11 cellular contexts compared by ENCODE assay signal in genomic region chr9:899440-900184, GRCh38. TPM values are rescaled to one million over a fixed set of nuclear protein-coding genes. Genes with fewer than 3 reads are reported as not detected.
DNase-seq lines count a peak whose midpoint lies in the region; ATAC-seq and TF ChIP-seq lines count a peak whose summit lies in the region.
"Had no signal": no experiment of that assay in that cellular context is flagged by ENCODE, and none has a peak within 500 bp of the region (broad histone marks: within the 10 kb centered on the region; RNA-seq: fewer than 3 reads in every experiment).

No MANE protein-coding gene starts in this region.

- H3K4me3 ChIP-seq in colonic mucosa = no peak overlapping the region

- H3K27me3 ChIP-seq in colonic mucosa = no peaks in the 10 kb centered on the region

- DNase-seq in NCI-H187 treated with DMSO at 0.1 percent for 48 hours (lab: John Stamatoyannopoulos, UW) (peak; percentile 6), colonic mucosa (peak; percentile 18), sciatic nerve (ENCODE audit: low spot score) (no peak), GM19240 (ENCODE audit: insufficient read length, low spot score) (no peak)
- no peak for DNase-seq in activated naive CD4-positive, alpha-beta T cell (lab: John Stamatoyannopoulos, UW)
- DNase-seq: activated B cell treated with CpG ODN at 0.5 μM for 24 hours, NCI-H69 had no signal

- H3K27ac ChIP-seq in colonic mucosa = no peak overlapping the region
- H3K27ac ChIP-seq: parathyroid adenoma had no signal

- H3K4me1 ChIP-seq in colonic mucosa = no peaks in the 10 kb centered on the region
- H3K4me1 ChIP-seq: parathyroid adenoma had no signal

- H3K9me3 ChIP-seq in colonic mucosa = no peaks in the 10 kb centered on the region

- peak; percentile 80 for ATAC-seq in GM19035 (IDR thresholded peaks at IDR 0.05; ENCODE audit: unreplicated experiment)
- peak; percentile 32 for ATAC-seq in sciatic nerve
- no peak for ATAC-seq in HG03439 (IDR thresholded peaks at IDR 0.05; ENCODE audit: unreplicated experiment)

- H3K9ac ChIP-seq in colonic mucosa (ENCODE audit: low read depth in 2 of 2, low read length in 2 of 2) = no peak overlapping the region
- H3K9ac ChIP-seq: parathyroid adenoma had no signal

- TF ChIP-seq CTCF in colonic mucosa (IDR thresholded peaks at IDR 0.05) = no peak

- intact Hi-C loops in colonic mucosa (cut with DNase I) (no loop called here), sciatic nerve (cut with DNase I) (no loop called here)

- no peaks in the 10 kb centered on the region for H3K36me3 ChIP-seq in colonic mucosa

RNA-seq across cellular contexts. Expression of gene DMRT1, which starts 58.1 kb away (rescaled TPM):
- total RNA-seq in colonic mucosa = not detected
- total RNA-seq in sciatic nerve = not detected
- total RNA-seq: activated B cell treated with CpG ODN at 0.5 μM for 24 hours, HT1080 had no signal

Comparison
In these comparisons a context has a peak if more than half of its experiments do, and no peak if none do; other contexts are left out.
1. DNase-seq: peak in NCI-H187 treated with DMSO at 0.1 percent for 48 hours (single experiment) and colonic mucosa (single experiment); none in sciatic nerve (single experiment), activated naive CD4-positive, alpha-beta T cell (0 of 4) and GM19240 (single experiment).